1 cellular context compared by ENCODE assay signal in the genomic region with DNA sequence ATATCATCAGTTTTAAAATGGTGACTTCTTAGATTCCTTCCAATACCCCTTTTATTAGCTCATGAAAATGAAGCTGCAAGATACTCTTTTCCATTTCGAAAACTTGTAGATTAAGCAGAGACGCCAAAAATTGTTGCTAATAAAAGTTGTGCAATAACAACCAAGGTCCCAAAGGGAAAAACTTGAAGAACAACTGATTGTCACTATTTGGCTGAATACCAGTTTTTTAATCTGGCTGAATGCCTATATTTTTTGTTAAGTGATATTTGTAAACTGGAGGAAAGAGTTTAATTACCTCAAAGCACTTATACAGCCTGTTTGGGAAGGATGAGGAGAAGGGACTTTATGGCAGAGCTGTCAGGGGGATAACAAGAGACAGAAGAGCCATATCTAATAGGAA.
TF ChIP-seq lines count a peak whose summit lies in the region.

No MANE protein-coding gene starts in this region.

TF ChIP-seq in IMR-90, 13 proteins besides CTCF, POLR2A, EP300 and RAD21:
- TF ChIP-seq BHLHE40 (IDR thresholded peaks at IDR 0.05; ENCODE audit: low read depth, low read length) (no peak), FOS (IDR thresholded peaks at IDR 0.05; ENCODE audit: low read depth, low read length) (no peak), RCOR1 (IDR thresholded peaks at IDR 0.05; ENCODE audit: insufficient replicate concordance, low read length) (no peak), CHD1 (IDR thresholded peaks at IDR 0.05; ENCODE audit: low read depth, low read length) (no peak), CEBPB (IDR thresholded peaks at IDR 0.05; ENCODE audit: low read depth, low read length) (peak; percentile 53), MAZ (IDR thresholded peaks at IDR 0.05; ENCODE audit: borderline replicate concordance, low read depth, low read length) (no peak), NFE2L2 (IDR thresholded peaks at IDR 0.05; ENCODE audit: low read depth, low read length) (no peak)
TF ChIP-seq in IMR-90: peak in this region for 1.
